In the genomic region with DNA sequence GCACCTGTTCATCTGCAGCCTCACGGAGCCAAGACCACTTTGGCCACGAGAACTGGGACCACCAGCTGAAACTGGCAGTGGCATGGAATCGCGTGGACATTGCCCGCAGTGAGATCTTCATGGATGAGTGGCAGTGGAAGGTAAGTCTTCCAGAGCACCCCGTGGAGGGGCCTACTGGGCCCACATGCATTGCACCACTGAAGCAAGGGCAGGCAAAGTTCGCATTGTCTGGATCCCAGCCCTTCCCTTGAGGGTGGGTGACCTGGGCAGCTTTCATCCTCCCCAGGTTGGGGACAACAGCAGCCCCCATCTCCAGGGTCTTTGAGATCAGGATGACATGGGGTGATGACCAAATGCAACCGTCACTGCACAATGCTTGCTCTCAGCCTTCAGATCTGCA, we compare ENCODE assay signal across 16 cellular contexts. TPM values are rescaled to one million over a fixed set of nuclear protein-coding genes. Genes with fewer than 3 reads are reported as not detected.
DNase-seq lines count a peak whose midpoint lies in the region; TF ChIP-seq lines count a peak whose summit lies in the region.
"Had no signal": no experiment of that assay in that cellular context is flagged by ENCODE, and none has a peak within 500 bp of the region (broad histone marks: within the 10 kb centered on the region; RNA-seq: fewer than 3 reads in every experiment).

No MANE protein-coding gene starts in this region.

- no peak overlapping the region for H3K27ac Mint-ChIP-seq in type B pancreatic cell
- H3K27ac Mint-ChIP-seq: B cell; CD4-positive, alpha-beta T cell; HFFc6 had no signal

- H3K79me2 ChIP-seq in smooth muscle cell (ENCODE audit: low read depth): no peaks in the 10 kb centered on the region

- DNase-seq in activated CD8-positive, alpha-beta memory T cell treated with anti-CD3 and anti-CD28 coated beads for 24 hours: peak; percentile 15
- no peak for DNase-seq in activated CD8-positive, alpha-beta memory T cell treated with anti-CD3 and anti-CD28 coated beads, Interleukin-2, amount 50 U/mL, for 48 hours
- DNase-seq in GM13976 (ENCODE audit: low spot score) (peak; percentile 7), coronary artery (ENCODE audit: low spot score) (peak; percentile 50), type B pancreatic cell (ENCODE audit: extremely low spot score, unreplicated experiment) (peak; percentile 36), smooth muscle cell (lab: John Stamatoyannopoulos, UW; ENCODE audit: unreplicated experiment) (no peak), NCI-H82 (lab: John Stamatoyannopoulos, UW) (no peak)
- DNase-seq: ACHN; C1 segment of cervical spinal cord; CD4-positive, alpha-beta T cell; DMS79; HFFc6 had no signal

- H3K9me3 ChIP-seq in smooth muscle cell (replicated peaks; ENCODE audit: low read depth): no peaks in the 10 kb centered on the region
- H3K9me3 ChIP-seq: HAP-1 had no signal

- no peaks in the 10 kb centered on the region for H3F3A ChIP-seq in smooth muscle cell (ENCODE audit: low read depth)

- no peak overlapping the region for H3K4me3 Mint-ChIP-seq in type B pancreatic cell
- H3K4me3 Mint-ChIP-seq: B cell; CD4-positive, alpha-beta T cell; HFFc6 had no signal

- no peak overlapping the region for H3K9ac ChIP-seq in smooth muscle cell (ENCODE audit: low read depth)

- H4K20me1 ChIP-seq in smooth muscle cell (ENCODE audit: low read depth): no peaks in the 10 kb centered on the region

- in situ Hi-C loops in GM13976 (cut with MboI; ENCODE audit: low sequenced_read_pairs, unreplicated experiment): no loop called here

- peaks cover 4% of the 10 kb centered on the region for H3K4me1 Mint-ChIP-seq in type B pancreatic cell (ENCODE audit: unreplicated experiment)

- no peaks in the 10 kb centered on the region for H3K4me1 ChIP-seq in smooth muscle cell (ENCODE audit: low read depth)
- H3K4me1 ChIP-seq: HAP-1 had no signal

- H3K9me3 Mint-ChIP-seq in type B pancreatic cell: no peaks in the 10 kb centered on the region

- H2AFZ ChIP-seq in smooth muscle cell (ENCODE audit: low read depth): no peak overlapping the region

- no peak overlapping the region for H3K27ac ChIP-seq in coronary artery
- H3K27ac ChIP-seq in smooth muscle cell (ENCODE audit: low read depth): no peak overlapping the region

- TF ChIP-seq CTCF in GM13976 (IDR thresholded peaks at IDR 0.05; ENCODE audit: borderline replicate concordance, control extremely low read depth, extremely low read depth, insufficient read depth, missing control alignments) (no peak), coronary artery (IDR thresholded peaks at IDR 0.05) (no peak), type B pancreatic cell (conservative IDR thresholded peaks at IDR 0.05) (no peak), smooth muscle cell (IDR thresholded peaks at IDR 0.05; ENCODE audit: borderline replicate concordance, insufficient read depth, poor library complexity, severe bottlenecking) (no peak)

- peaks cover 16% of the 10 kb centered on the region for H3K27me3 Mint-ChIP-seq in type B pancreatic cell
- H3K27me3 Mint-ChIP-seq: B cell; CD4-positive, alpha-beta T cell had no signal

- H3K27me3 ChIP-seq in smooth muscle cell (ENCODE audit: low read depth): no peaks in the 10 kb centered on the region

- no peak overlapping the region for H3K4me2 ChIP-seq in smooth muscle cell

- H3K4me3 ChIP-seq in coronary artery (no peak overlapping the region), smooth muscle cell (no peak overlapping the region)
- H3K4me3 ChIP-seq: GM12878, HAP-1 had no signal

- WGBS in smooth muscle cell (ENCODE audit: low lambda C conversion rate): 87% methylated on average over 8 of the region's 8 CpGs

- no peaks in the 10 kb centered on the region for H3K36me3 Mint-ChIP-seq in type B pancreatic cell

- no peaks in the 10 kb centered on the region for H3K36me3 ChIP-seq in smooth muscle cell (ENCODE audit: low read depth)
- H3K36me3 ChIP-seq: HAP-1 had no signal

RNA-seq across cellular contexts. Expression of gene TRPM2, which starts 37.5 kb away (rescaled TPM):
- total RNA-seq in type B pancreatic cell (ENCODE audit: low replicate concordance) (0.05 and 0.07 TPM in 2 replicates), smooth muscle cell (0.31 TPM in 1 of 2 replicates, not detected in the other)
- polyA plus RNA-seq in smooth muscle cell: not detected in 2 replicates
- total RNA-seq: G401 had no signal

RNA-seq across cellular contexts. Expression of gene CFAP410, which starts 51.7 kb away (rescaled TPM):
- total RNA-seq in type B pancreatic cell (ENCODE audit: low replicate concordance) (15.1 and 23.1 TPM in 2 replicates), smooth muscle cell (6.5 and 12.4 TPM in 2 replicates)
- 21.7 and 28.3 TPM in 2 replicates for polyA plus RNA-seq in smooth muscle cell

Comparison
In these comparisons a context has a peak if more than half of its experiments do, and no peak if none do; other contexts are left out.
1. DNase-seq: peak in activated CD8-positive, alpha-beta memory T cell treated with anti-CD3 and anti-CD28 coated beads for 24 hours (single experiment), GM13976 (single experiment), coronary artery (single experiment) and type B pancreatic cell (single experiment); none in activated CD8-positive, alpha-beta memory T cell treated with anti-CD3 and anti-CD28 coated beads, Interleukin-2, amount 50 U/mL, for 48 hours (single experiment), smooth muscle cell (single experiment) and NCI-H82 (single experiment).